In the genomic region with DNA sequence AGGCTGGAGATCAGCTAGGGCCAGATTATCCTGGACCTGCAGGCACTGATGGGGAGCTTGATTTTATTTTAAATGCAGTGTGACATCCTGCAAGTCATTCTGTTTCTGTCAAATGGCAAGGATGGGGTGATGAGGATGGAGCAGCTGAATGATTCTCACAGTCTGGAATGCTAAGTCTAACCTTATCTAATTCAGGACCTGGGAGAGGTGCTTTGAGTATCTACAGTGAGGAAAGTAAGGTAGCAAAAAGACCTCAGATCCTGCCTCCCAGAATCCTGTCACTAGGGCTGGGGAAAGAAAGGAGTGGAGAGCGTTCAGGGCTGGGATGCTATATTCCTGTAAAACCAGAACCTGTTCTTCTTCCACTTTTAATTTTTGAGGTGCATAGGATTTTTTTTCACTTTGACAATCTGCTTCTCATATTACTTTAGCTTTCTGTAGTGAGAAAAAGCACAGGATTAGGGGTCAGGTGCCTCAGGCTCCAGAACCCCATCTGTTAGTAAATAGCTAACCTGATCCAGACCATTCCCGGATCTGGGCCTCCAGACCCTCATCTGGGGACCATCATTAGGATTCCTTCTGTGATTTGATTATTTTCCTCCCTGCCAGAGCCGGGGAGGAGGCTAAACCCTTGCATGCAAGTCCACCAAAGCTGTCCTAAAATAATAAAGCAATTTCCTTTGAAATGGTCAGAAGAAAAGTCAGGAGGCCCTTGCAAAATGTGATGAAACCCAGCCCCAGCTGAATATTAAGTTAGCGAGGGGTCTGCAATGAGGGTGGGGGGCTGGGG, we compare ENCODE assay signal across 2 cellular contexts.
TF ChIP-seq lines count a peak whose summit lies in the region.

No MANE protein-coding gene starts in this region.

TF ChIP-seq in A549, 52 proteins besides CTCF, POLR2A, EP300 and RAD21:
- TF ChIP-seq REST (IDR thresholded peaks at IDR 0.05), result peak; percentile 20; the same call in 1 of the 2 replicates
- TF ChIP-seq BCL3 (IDR thresholded peaks at IDR 0.05), result no peak
- TF ChIP-seq E2F6 (IDR thresholded peaks at IDR 0.05; ENCODE audit: borderline replicate concordance, low read depth), result no peak
- TF ChIP-seq, protein P1, sequence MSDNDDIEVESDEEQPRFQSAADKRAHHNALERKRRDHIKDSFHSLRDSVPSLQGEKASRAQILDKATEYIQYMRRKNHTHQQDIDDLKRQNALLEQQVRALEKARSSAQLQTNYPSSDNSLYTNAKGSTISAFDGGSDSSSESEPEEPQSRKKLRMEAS (IDR thresholded peaks at IDR 0.05), result no peak
- no peak for TF ChIP-seq TFCP2L1 (CRISPR knock-in tag; IDR thresholded peaks at IDR 0.05)
- TF ChIP-seq CBX2 (IDR thresholded peaks at IDR 0.05; ENCODE audit: borderline replicate concordance, low read depth), result no peak

TF ChIP-seq in GM23338, 12 proteins besides CTCF, POLR2A, EP300 and RAD21:
- TF ChIP-seq REST (IDR thresholded peaks at IDR 0.05; ENCODE audit: unreplicated experiment), result peak; percentile 39
- no peak for TF ChIP-seq ZNF331 (CRISPR knock-in tag; IDR thresholded peaks at IDR 0.05; ENCODE audit: low read depth)
